ENCODE assay signal across 16 cellular contexts in the genomic region with DNA sequence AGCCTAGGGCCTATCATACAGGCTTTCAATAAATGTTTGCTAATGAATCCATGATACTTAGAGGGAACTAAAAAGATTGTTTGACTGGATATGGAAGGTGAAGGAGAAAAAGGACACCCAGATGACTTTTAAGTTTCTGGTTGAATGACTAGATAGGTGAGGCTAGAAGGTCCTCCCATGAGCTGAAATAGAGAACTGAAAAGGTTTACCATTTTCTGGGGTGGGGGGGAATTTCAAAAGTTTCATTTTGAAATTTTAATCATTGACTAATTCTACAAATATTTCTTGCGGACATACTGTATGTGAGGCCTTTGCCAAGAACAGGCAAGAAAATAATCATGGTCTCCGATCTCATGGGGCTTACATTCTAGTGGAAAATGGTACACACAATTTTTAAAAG. TPM values are rescaled to one million over a fixed set of nuclear protein-coding genes. Genes with fewer than 3 reads are reported as not detected.
DNase-seq lines count a peak whose midpoint lies in the region; ATAC-seq, FAIRE-seq and TF ChIP-seq lines count a peak whose summit lies in the region.
"Had no signal": no experiment of that assay in that cellular context is flagged by ENCODE, and none has a peak within 500 bp of the region (broad histone marks: within the 10 kb centered on the region; RNA-seq: fewer than 3 reads in every experiment).

No MANE protein-coding gene starts in this region.

- peaks cover 44% of the 10 kb centered on the region for H3K4me1 Mint-ChIP-seq in CD4-positive, alpha-beta T cell (ENCODE audit: low read depth)
- H3K4me1 Mint-ChIP-seq in activated T-helper 1 cell treated with anti-CD3 and anti-CD28 coated beads, Interleukin-12 subunit alpha, Interleukin-12 subunit beta, Interleukin-2, Interleukin-4 antibody, amounts not matched to agents 30 ng/mL and 10 ng/mL and 1 ng/mL, durations not matched to agents 14 hours and 24 hours and 36 hours (ENCODE audit: low read depth) = peaks cover 13% of the 10 kb centered on the region

- H3K27me3 ChIP-seq in CD4-positive, alpha-beta T cell (ENCODE audit: control insufficient read depth, insufficient read depth, low read length) = no peaks in the 10 kb centered on the region
- H3K27me3 ChIP-seq: Peyer's patch, upper lobe of right lung had no signal

- no peak overlapping the region for H3K27ac ChIP-seq in CD4-positive, alpha-beta T cell (ENCODE audit: low read depth, low read length)
- H3K27ac ChIP-seq: KMS-11, Peyer's patch, upper lobe of right lung had no signal

- intact Hi-C loops in CD4-positive, alpha-beta T cell (cut with DNase I, micrococcal nuclease) = loop anchor here (5.0 kb wide), 2 partner anchors 38 to 43 kb away; a partner anchor contains a TSS
- intact Hi-C loops in activated T-helper 1 cell treated with anti-CD3 and anti-CD28 coated beads, Interleukin-12 subunit alpha, Interleukin-12 subunit beta, Interleukin-2, Interleukin-4 antibody, amounts not matched to agents 30 ng/mL and 10 ng/mL and 1 ng/mL, durations not matched to agents 14 hours and 24 hours and 36 hours (cut with micrococcal nuclease) = no loop called here

- TF ChIP-seq CTCF in CD4-positive, alpha-beta T cell (IDR thresholded peaks at IDR 0.05) = no peak

- peak overlapping the region; percentile 4 for H3K27ac Mint-ChIP-seq in CD4-positive, alpha-beta T cell
- H3K27ac Mint-ChIP-seq in activated T-helper 1 cell treated with anti-CD3 and anti-CD28 coated beads, Interleukin-12 subunit alpha, Interleukin-12 subunit beta, Interleukin-2, Interleukin-4 antibody, amounts not matched to agents 30 ng/mL and 10 ng/mL and 1 ng/mL, durations not matched to agents 14 hours and 24 hours and 36 hours = peak overlapping the region; percentile 56

- no peak for DNase-seq in CD4-positive, alpha-beta T cell
- DNase-seq in activated T-helper 1 cell treated with anti-CD3 and anti-CD28 coated beads, Interleukin-12 subunit alpha, Interleukin-12 subunit beta, Interleukin-2, Interleukin-4 antibody, amounts not matched to agents 30 ng/mL and 10 ng/mL and 1 ng/mL, durations not matched to agents 14 hours and 24 hours and 36 hours (ENCODE audit: low spot score) = no peak
- no peak for DNase-seq in activated effector memory CD4-positive, alpha-beta T cell treated with anti-CD3 and anti-CD28 coated beads, Interleukin-2, amount 50 U/mL, for 16 hours
- DNase-seq in NCI-H1048 (lab: John Stamatoyannopoulos, UW) (no peak), frontal cortex (ENCODE audit: low spot score in 2 of 2) (no peak), GF-D8 (lab: John Stamatoyannopoulos, UW) (no peak)
- DNase-seq: activated naive CD4-positive, alpha-beta T cell treated with anti-CD3 and anti-CD28 coated beads, Interleukin-2, amount 10 ng/mL, durations not matched to agents 7 days and 5 days; cortex of kidney; left ventricle myocardium superior; NCI-H2081; Peyer's patch; posterior cingulate gyrus; upper lobe of right lung had no signal

- POLR2A ChIA-PET in CD4-positive, alpha-beta T cell (lab: Charles Lee) = no interaction called here

- ATAC-seq in CD4-positive, alpha-beta T cell (ENCODE audit: poor library complexity) = no peak
- peak; percentile 64 for ATAC-seq in HG02798 (IDR thresholded peaks at IDR 0.05; ENCODE audit: poor library complexity, unreplicated experiment)
- ATAC-seq: left ventricle myocardium superior, upper lobe of right lung had no signal

- CTCF ChIA-PET in CD4-positive, alpha-beta T cell (lab: Charles Lee) = no interaction called here

- no peak overlapping the region for H3K4me3 Mint-ChIP-seq in CD4-positive, alpha-beta T cell
- no peak overlapping the region for H3K4me3 Mint-ChIP-seq in activated T-helper 1 cell treated with anti-CD3 and anti-CD28 coated beads, Interleukin-12 subunit alpha, Interleukin-12 subunit beta, Interleukin-2, Interleukin-4 antibody, amounts not matched to agents 30 ng/mL and 10 ng/mL and 1 ng/mL, durations not matched to agents 14 hours and 24 hours and 36 hours
- H3K4me3 Mint-ChIP-seq: activated naive CD4-positive, alpha-beta T cell treated with anti-CD3 and anti-CD28 coated beads, Interleukin-2, amount 10 ng/mL, durations not matched to agents 7 days and 5 days had no signal

- H3K9me3 ChIP-seq in CD4-positive, alpha-beta T cell (ENCODE audit: control insufficient read depth, low read length) = no peaks in the 10 kb centered on the region
- H3K9me3 ChIP-seq: Peyer's patch, upper lobe of right lung had no signal

- no peak for FAIRE-seq in frontal cortex (lab: Jason Lieb, UNC)

- H3K27me3 Mint-ChIP-seq in CD4-positive, alpha-beta T cell = no peaks in the 10 kb centered on the region
- no peaks in the 10 kb centered on the region for H3K27me3 Mint-ChIP-seq in activated T-helper 1 cell treated with anti-CD3 and anti-CD28 coated beads, Interleukin-12 subunit alpha, Interleukin-12 subunit beta, Interleukin-2, Interleukin-4 antibody, amounts not matched to agents 30 ng/mL and 10 ng/mL and 1 ng/mL, durations not matched to agents 14 hours and 24 hours and 36 hours (ENCODE audit: insufficient read depth)
- H3K27me3 Mint-ChIP-seq: activated naive CD4-positive, alpha-beta T cell treated with anti-CD3 and anti-CD28 coated beads, Interleukin-2, amount 10 ng/mL, durations not matched to agents 7 days and 5 days had no signal

- peaks cover 63% of the 10 kb centered on the region for H3K36me3 Mint-ChIP-seq in CD4-positive, alpha-beta T cell (ENCODE audit: low read depth)
- H3K36me3 Mint-ChIP-seq in activated T-helper 1 cell treated with anti-CD3 and anti-CD28 coated beads, Interleukin-12 subunit alpha, Interleukin-12 subunit beta, Interleukin-2, Interleukin-4 antibody, amounts not matched to agents 30 ng/mL and 10 ng/mL and 1 ng/mL, durations not matched to agents 14 hours and 24 hours and 36 hours (ENCODE audit: low read depth) = peaks cover 36% of the 10 kb centered on the region

- peaks cover 1% of the 10 kb centered on the region for H3K9me3 Mint-ChIP-seq in CD4-positive, alpha-beta T cell
- peaks cover 6% of the 10 kb centered on the region for H3K9me3 Mint-ChIP-seq in activated T-helper 1 cell treated with anti-CD3 and anti-CD28 coated beads, Interleukin-12 subunit alpha, Interleukin-12 subunit beta, Interleukin-2, Interleukin-4 antibody, amounts not matched to agents 30 ng/mL and 10 ng/mL and 1 ng/mL, durations not matched to agents 14 hours and 24 hours and 36 hours

- peak; percentile 18 for TF ChIP-seq POLR2A in GM19099 (IDR thresholded peaks at IDR 0.05; ENCODE audit: extremely low read depth, insufficient read length, low read depth)

RNA-seq across cellular contexts. Expression of a gene that starts 17.9 kb away (rescaled TPM):
- 10 to 100 TPM; 18.6 to 19.1 TPM for total RNA-seq in CD4-positive, alpha-beta T cell
- total RNA-seq in activated T-helper 1 cell treated with anti-CD3 and anti-CD28 coated beads, Interleukin-12 subunit alpha, Interleukin-12 subunit beta, Interleukin-2, Interleukin-4 antibody, amounts not matched to agents 30 ng/mL and 10 ng/mL and 1 ng/mL, durations not matched to agents 14 hours and 24 hours and 36 hours = 24.0 and 24.3 TPM in 2 replicates
- total RNA-seq in frontal cortex = 11.4 TPM

RNA-seq across cellular contexts. Expression of a gene that starts 42.7 kb away (rescaled TPM):
- total RNA-seq in CD4-positive, alpha-beta T cell = 1 to 10 TPM; 6.5 to 7.5 TPM
- total RNA-seq in activated T-helper 1 cell treated with anti-CD3 and anti-CD28 coated beads, Interleukin-12 subunit alpha, Interleukin-12 subunit beta, Interleukin-2, Interleukin-4 antibody, amounts not matched to agents 30 ng/mL and 10 ng/mL and 1 ng/mL, durations not matched to agents 14 hours and 24 hours and 36 hours = 20.0 and 20.5 TPM in 2 replicates
- 35.9 TPM for total RNA-seq in frontal cortex
